ENCODE assay signal across 2 cellular contexts in the genomic region with DNA sequence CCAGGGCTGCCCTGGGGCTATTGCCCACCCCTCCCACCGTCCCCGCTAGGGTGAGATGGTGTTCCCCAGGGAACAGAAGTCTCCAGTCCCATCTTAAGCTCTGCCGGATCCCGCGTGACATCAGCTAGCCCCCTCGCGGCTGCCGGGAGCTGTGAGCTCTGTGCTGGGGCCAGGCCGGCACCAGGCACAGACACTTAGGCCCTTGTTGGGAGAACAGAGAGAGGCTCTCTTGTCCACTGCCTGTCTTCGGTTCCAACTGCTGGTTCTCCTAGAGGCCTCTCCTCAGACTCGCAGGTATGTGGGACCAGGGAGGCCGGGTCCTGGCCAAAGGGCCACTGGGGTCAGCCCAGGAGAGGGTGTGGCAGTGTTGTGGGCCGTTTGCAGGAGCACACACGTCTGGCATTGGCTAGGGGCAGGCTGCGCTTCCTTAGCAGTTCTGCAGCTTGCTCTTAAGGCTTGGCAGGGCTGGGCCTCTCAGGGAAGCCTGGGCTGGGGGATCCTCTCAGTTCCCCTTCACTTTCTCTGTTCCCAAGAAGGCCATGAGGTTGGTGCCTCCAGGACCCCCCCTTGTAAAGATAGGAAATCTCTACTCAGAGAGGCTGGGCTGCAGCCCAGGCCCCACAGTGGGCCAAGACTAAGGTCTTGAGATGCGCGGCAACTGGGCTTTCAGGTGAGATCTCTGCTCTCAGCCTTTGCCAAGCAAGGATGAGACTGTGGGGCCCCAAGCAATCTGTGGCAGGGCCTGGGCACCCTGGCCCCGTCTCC.
TF ChIP-seq lines count a peak whose summit lies in the region.

No MANE protein-coding gene starts in this region.

TF ChIP-seq in HEK293, 187 proteins besides CTCF, POLR2A, EP300 and RAD21:
- TF ChIP-seq KLF7 (tag by site-specific recombination; IDR thresholded peaks at IDR 0.05; ENCODE audit: borderline replicate concordance), result no peak
- TF ChIP-seq ZNF335 (tag by site-specific recombination; conservative IDR thresholded peaks at IDR 0.05), result 0 out of 2 replicates have a peak, but pooled peaks have one; percentile 32
TF ChIP-seq in HEK293: peak in this region for 1.

TF ChIP-seq in K562, 482 proteins besides CTCF, POLR2A, EP300 and RAD21:
- TF ChIP-seq ZNF224 (CRISPR knock-in tag; IDR thresholded peaks at IDR 0.05), result no peak
- TF ChIP-seq CREB1 (IDR thresholded peaks at IDR 0.05), result no peak
- no peak for TF ChIP-seq CREB1 (CRISPR knock-in tag; IDR thresholded peaks at IDR 0.05)
- no peak for TF ChIP-seq NONO (IDR thresholded peaks at IDR 0.05; ENCODE audit: low read depth in 2 of 2, low read length in 1 of 2)
- TF ChIP-seq ZNF23 (CRISPR knock-in tag; IDR thresholded peaks at IDR 0.05), result no peak
- TF ChIP-seq HMG20A (CRISPR knock-in tag; conservative IDR thresholded peaks at IDR 0.05), result no peak
- no peak for TF ChIP-seq ZNF354B (CRISPR knock-in tag; IDR thresholded peaks at IDR 0.05)
- TF ChIP-seq NCOA4 (IDR thresholded peaks at IDR 0.05; ENCODE audit: partially characterized antibody), result no peak
- TF ChIP-seq SP1 (CRISPR knock-in tag; IDR thresholded peaks at IDR 0.05), result no peak
